Comparison of ENCODE assay signal across 5 cellular contexts in the genomic region with DNA sequence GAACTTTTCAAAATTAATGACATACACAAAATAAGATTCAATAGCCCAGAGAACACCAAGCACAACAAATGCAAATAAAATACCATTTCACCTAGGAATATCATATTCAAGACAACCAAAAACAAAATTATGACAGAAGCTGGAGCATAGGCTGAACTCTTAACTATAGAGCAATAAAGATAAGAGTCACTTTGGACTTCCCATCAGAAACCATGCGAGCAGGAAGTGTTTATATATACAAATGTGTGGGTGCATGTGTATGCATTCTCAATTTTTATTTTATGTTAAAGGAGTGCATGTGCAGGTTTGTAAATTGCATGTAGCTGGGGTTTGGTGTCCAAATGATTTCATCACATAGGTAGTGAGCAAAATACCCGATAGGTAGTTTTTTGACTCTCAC.
"Had no signal": no experiment of that assay in that cellular context is flagged by ENCODE, and none has a peak within 500 bp of the region (broad histone marks: within the 10 kb centered on the region; RNA-seq: fewer than 3 reads in every experiment).

No MANE protein-coding gene starts in this region.

- H3K4me1 ChIP-seq: HAP-1 had no signal

- DNase-seq: GM23248, GOT3, H7, KBM-7 had no signal

- H3K36me3 ChIP-seq: HAP-1 had no signal

- H3K4me3 ChIP-seq: GM23248, HAP-1 had no signal
